In the genomic region with DNA sequence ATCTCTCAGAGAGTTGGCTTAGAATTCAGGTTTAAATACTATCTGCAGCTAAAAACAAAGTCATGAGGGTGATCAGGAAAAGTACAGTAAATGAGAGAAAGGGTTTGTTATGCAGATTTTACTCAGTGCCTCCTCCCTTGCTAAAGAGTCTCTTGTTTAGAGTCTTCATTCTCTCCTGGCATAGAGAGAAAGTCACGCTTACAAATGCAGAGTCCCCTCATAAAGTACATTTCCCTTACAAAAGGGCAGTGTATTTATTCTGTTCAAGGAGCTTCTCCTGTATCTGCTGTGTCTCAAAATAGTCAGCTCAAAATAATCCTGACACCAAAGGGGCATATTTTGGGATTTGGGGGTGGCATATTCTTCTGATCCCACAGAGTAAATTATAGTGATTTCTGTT, we compare ENCODE assay signal across 24 cellular contexts.
"Had no signal": no experiment of that assay in that cellular context is flagged by ENCODE, and none has a peak within 500 bp of the region (broad histone marks: within the 10 kb centered on the region; RNA-seq: fewer than 3 reads in every experiment).

No MANE protein-coding gene starts in this region.

- H3K36me3 ChIP-seq: cardiac muscle cell, left ventricle myocardium inferior, right lobe of liver, stomach, uterus, WERI-Rb-1 had no signal

- H3K4me1 Mint-ChIP-seq: activated naive CD8-positive, alpha-beta T cell treated with anti-CD3 and anti-CD28 coated beads, Interleukin-2, amount 50 U/mL, for 24 hours; natural killer cell; stimulated activated effector memory CD8-positive, alpha-beta T cell treated with anti-CD3 and anti-CD28 coated beads, Interleukin-12 subunit alpha, Interleukin-12 subunit beta, amount 100 ng/mL, for 72 hours had no signal

- H3K27me3 ChIP-seq: cardiac muscle cell, right lobe of liver, stomach, testis, uterus had no signal

- H3K36me3 Mint-ChIP-seq: natural killer cell; stimulated activated effector memory CD8-positive, alpha-beta T cell treated with anti-CD3 and anti-CD28 coated beads, Interleukin-12 subunit alpha, Interleukin-12 subunit beta, amount 100 ng/mL, for 72 hours had no signal

- H3K4me3 ChIP-seq: cardiac muscle cell, left ventricle myocardium inferior, right lobe of liver, stomach, testis, uterus had no signal

- H3K27ac ChIP-seq: cardiac muscle cell, foreskin keratinocyte, left ventricle myocardium inferior, right lobe of liver, stomach, testis, uterus, WERI-Rb-1 had no signal

- H3K4me1 ChIP-seq: foreskin keratinocyte, left ventricle myocardium inferior, right lobe of liver, stomach, testis, uterus had no signal

- H3K4me3 Mint-ChIP-seq: activated CD8-positive, alpha-beta T cell treated with anti-CD3 and anti-CD28 coated beads, Interleukin-2, amount 10 ng/mL, durations not matched to agents 7 days and 5 days; activated naive CD8-positive, alpha-beta T cell treated with anti-CD3 and anti-CD28 coated beads, Interleukin-2, amount 50 U/mL, for 24 hours; activated T-helper 1 cell treated with anti-CD3 and anti-CD28 coated beads, Interleukin-12 subunit alpha, Interleukin-12 subunit beta, Interleukin-2, Interleukin-4 antibody, amounts not matched to agents 30 ng/mL and 10 ng/mL and 1 ng/mL, durations not matched to agents 14 hours and 24 hours and 36 hours; dendritic cell treated with granulocyte-macrophage colony-stimulating factor and Interleukin-4, amounts not matched to agents 40 ng/mL and 50 ng/mL, for 4 days; natural killer cell; stimulated activated effector memory CD8-positive, alpha-beta T cell treated with anti-CD3 and anti-CD28 coated beads, Interleukin-12 subunit alpha, Interleukin-12 subunit beta, amount 100 ng/mL, for 72 hours had no signal

- ATAC-seq: activated CD8-positive, alpha-beta T cell treated with anti-CD3 and anti-CD28 coated beads, Interleukin-2, amount 10 ng/mL, durations not matched to agents 7 days and 5 days; activated naive CD8-positive, alpha-beta T cell treated with anti-CD3 and anti-CD28 coated beads, Interleukin-2, amount 50 U/mL, for 24 hours; natural killer cell; right lobe of liver; stimulated activated effector memory CD8-positive, alpha-beta T cell treated with anti-CD3 and anti-CD28 coated beads, Interleukin-12 subunit alpha, Interleukin-12 subunit beta, amount 100 ng/mL, for 72 hours had no signal

- H3K9me3 Mint-ChIP-seq: activated naive CD8-positive, alpha-beta T cell treated with anti-CD3 and anti-CD28 coated beads, Interleukin-2, amount 50 U/mL, for 24 hours; activated T-helper 1 cell treated with anti-CD3 and anti-CD28 coated beads, Interleukin-12 subunit alpha, Interleukin-12 subunit beta, Interleukin-2, Interleukin-4 antibody, amounts not matched to agents 30 ng/mL and 10 ng/mL and 1 ng/mL, durations not matched to agents 14 hours and 24 hours and 36 hours; dendritic cell treated with granulocyte-macrophage colony-stimulating factor and Interleukin-4, amounts not matched to agents 40 ng/mL and 50 ng/mL, for 4 days had no signal

- DNase-seq: activated CD4-positive, alpha-beta T cell treated with anti-CD3 and anti-CD28 coated beads for 1 hour; activated CD4-positive, alpha-beta T cell treated with anti-CD3 and anti-CD28 coated beads, Interleukin-2, amount 50 U/mL, for 1 hour; activated CD8-positive, alpha-beta T cell treated with anti-CD3 and anti-CD28 coated beads, Interleukin-2, amount 10 ng/mL, durations not matched to agents 7 days and 5 days; activated gamma-delta T cell; activated naive CD4-positive, alpha-beta T cell treated with anti-CD3 and anti-CD28 coated beads, Interleukin-2, amount 50 U/mL, for 16 hours; activated naive CD8-positive, alpha-beta T cell treated with anti-CD3 and anti-CD28 coated beads, Interleukin-2, amount 50 U/mL, for 24 hours; effector CD4-positive, alpha-beta T cell; foreskin keratinocyte; kidney glomerular epithelial cell; left ventricle myocardium inferior; midbrain; natural killer cell; right lobe of liver; small intestine; stimulated activated CD4-positive, alpha-beta T cell treated with anti-CD3 and anti-CD28 coated beads, Interleukin-2, amount 100 ng/mL, for 24 hours; stomach; T-helper 1 cell; testis; uterus; WERI-Rb-1 had no signal

- H3K9me3 ChIP-seq: left ventricle myocardium inferior, right lobe of liver, stomach, testis, uterus had no signal

- H3K27ac Mint-ChIP-seq: activated CD8-positive, alpha-beta T cell treated with anti-CD3 and anti-CD28 coated beads, Interleukin-2, amount 10 ng/mL, durations not matched to agents 7 days and 5 days; activated naive CD8-positive, alpha-beta T cell treated with anti-CD3 and anti-CD28 coated beads, Interleukin-2, amount 50 U/mL, for 24 hours; activated T-helper 1 cell treated with anti-CD3 and anti-CD28 coated beads, Interleukin-12 subunit alpha, Interleukin-12 subunit beta, Interleukin-2, Interleukin-4 antibody, amounts not matched to agents 30 ng/mL and 10 ng/mL and 1 ng/mL, durations not matched to agents 14 hours and 24 hours and 36 hours; dendritic cell treated with granulocyte-macrophage colony-stimulating factor and Interleukin-4, amounts not matched to agents 40 ng/mL and 50 ng/mL, for 4 days; natural killer cell; stimulated activated effector memory CD8-positive, alpha-beta T cell treated with anti-CD3 and anti-CD28 coated beads, Interleukin-12 subunit alpha, Interleukin-12 subunit beta, amount 100 ng/mL, for 72 hours had no signal
